8 cellular contexts compared by ENCODE assay signal in genomic region chr19:48724796-48725753, GRCh38. TPM values are rescaled to one million over a fixed set of nuclear protein-coding genes. Genes with fewer than 3 reads are reported as not detected.
A peak's percentile ranks its signal among the peaks of the same experiment; 100 is the strongest.
DNase-seq lines count a peak whose midpoint lies in the region; ATAC-seq, FAIRE-seq and TF ChIP-seq lines count a peak whose summit lies in the region.

No MANE protein-coding gene starts in this region.

- no peak for TF ChIP-seq CTCF in osteocyte (IDR thresholded peaks at IDR 0.05)

- H3K9me3 Mint-ChIP-seq in activated T-helper 17 cell treated with anti-CD3 and anti-CD28 coated beads, Interleukin-2, amount 50 U/mL, for 72 hours, result peaks cover 13% of the 10 kb centered on the region
- H3K9me3 Mint-ChIP-seq in osteocyte (ENCODE audit: unreplicated experiment), result peaks cover 7% of the 10 kb centered on the region

- ATAC-seq in activated T-helper 17 cell treated with anti-CD3 and anti-CD28 coated beads, Interleukin-2, amount 50 U/mL, for 72 hours (replicated peaks), result no peak

- no peaks in the 10 kb centered on the region for H3K36me3 Mint-ChIP-seq in activated T-helper 17 cell treated with anti-CD3 and anti-CD28 coated beads, Interleukin-2, amount 50 U/mL, for 72 hours (ENCODE audit: low read depth)
- H3K36me3 Mint-ChIP-seq in osteocyte (ENCODE audit: unreplicated experiment), result no peaks in the 10 kb centered on the region

- H3K27ac Mint-ChIP-seq in activated T-helper 17 cell treated with anti-CD3 and anti-CD28 coated beads, Interleukin-2, amount 50 U/mL, for 72 hours, result peak overlapping the region; percentile 88
- peak overlapping the region; percentile 98 for H3K27ac Mint-ChIP-seq in osteocyte (ENCODE audit: unreplicated experiment)

- peak; percentile 86 for DNase-seq in A172 (ENCODE audit: low spot score)
- DNase-seq in GM04503 (ENCODE audit: low read depth), result peak; percentile 53
- DNase-seq in NCI-H526 (lab: John Stamatoyannopoulos, UW), result peak; percentile 33 to 54
- DNase-seq in frontal cortex (ENCODE audit: low spot score in 2 of 2), result peak; percentile 71 to 75
- DNase-seq in osteocyte (ENCODE audit: extremely low spot score, unreplicated experiment), result no peak
- DNase-seq in 8988T, result no peak
- DNase-seq in DMS79 treated with DMSO at 0.1 percent for 48 hours (lab: John Stamatoyannopoulos, UW), result no peak

- no peaks in the 10 kb centered on the region for H3K27me3 Mint-ChIP-seq in activated T-helper 17 cell treated with anti-CD3 and anti-CD28 coated beads, Interleukin-2, amount 50 U/mL, for 72 hours
- no peaks in the 10 kb centered on the region for H3K27me3 Mint-ChIP-seq in osteocyte (ENCODE audit: unreplicated experiment)

- peaks cover 26% of the 10 kb centered on the region for H3K4me1 Mint-ChIP-seq in activated T-helper 17 cell treated with anti-CD3 and anti-CD28 coated beads, Interleukin-2, amount 50 U/mL, for 72 hours
- peaks cover 21% of the 10 kb centered on the region for H3K4me1 Mint-ChIP-seq in osteocyte (ENCODE audit: unreplicated experiment)

- H3K4me3 Mint-ChIP-seq in activated T-helper 17 cell treated with anti-CD3 and anti-CD28 coated beads, Interleukin-2, amount 50 U/mL, for 72 hours, result peak overlapping the region; percentile 57
- H3K4me3 Mint-ChIP-seq in osteocyte (ENCODE audit: unreplicated experiment), result no peak overlapping the region

- no peak for FAIRE-seq in frontal cortex (lab: Jason Lieb, UNC)

RNA-seq across cellular contexts. Expression of gene MAMSTR, which starts 5.5 kb away (rescaled TPM):
- 0.93 and 1.1 TPM in 2 replicates for total RNA-seq in A172 (2014; rRNA removed; shearing (Covaris generic))
- 1 to 10 TPM; 1.1 to 1.7 TPM for total RNA-seq in activated T-helper 17 cell treated with anti-CD3 and anti-CD28 coated beads, Interleukin-2, amount 50 U/mL, for 72 hours
- 0.41 TPM for total RNA-seq in frontal cortex
- 1.3 and 1.8 TPM in 2 replicates for total RNA-seq in osteocyte

RNA-seq across cellular contexts. Expression of gene RASIP1, which starts 15.3 kb away (rescaled TPM):
- 0.07 and 0.12 TPM in 2 replicates for total RNA-seq in A172 (2014; rRNA removed; shearing (Covaris generic))
- under 1 TPM; 0.19 to 0.67 TPM for total RNA-seq in activated T-helper 17 cell treated with anti-CD3 and anti-CD28 coated beads, Interleukin-2, amount 50 U/mL, for 72 hours
- total RNA-seq in frontal cortex (2.9 TPM), osteocyte (0.43 and 0.57 TPM in 2 replicates)

RNA-seq across cellular contexts. Expression of gene IZUMO1, which starts 21.6 kb away (rescaled TPM):
- not detected in 2 replicates for total RNA-seq in A172 (2014; rRNA removed; shearing (Covaris generic))
- total RNA-seq in activated T-helper 17 cell treated with anti-CD3 and anti-CD28 coated beads, Interleukin-2, amount 50 U/mL, for 72 hours, result not detected
- total RNA-seq in frontal cortex (not detected), osteocyte (not detected in 2 replicates)

RNA-seq across cellular contexts. Expression of gene FUT1, which starts 27.4 kb away (rescaled TPM):
- 0.81 and 0.98 TPM in 2 replicates for total RNA-seq in A172 (2014; rRNA removed; shearing (Covaris generic))
- under 1 TPM; 0.30 to 0.40 TPM for total RNA-seq in activated T-helper 17 cell treated with anti-CD3 and anti-CD28 coated beads, Interleukin-2, amount 50 U/mL, for 72 hours
- total RNA-seq in frontal cortex (0.82 TPM), osteocyte (0.11 TPM in 1 of 2 replicates, not detected in the other)

RNA-seq across cellular contexts. Expression of gene FUT2, which starts 29.3 kb away (rescaled TPM):
- total RNA-seq in A172 (2014; rRNA removed; shearing (Covaris generic)), result not detected in 2 replicates
- total RNA-seq in activated T-helper 17 cell treated with anti-CD3 and anti-CD28 coated beads, Interleukin-2, amount 50 U/mL, for 72 hours, result not detected
- total RNA-seq in frontal cortex (under 0.01 TPM), osteocyte (not detected in 2 replicates)

Comparison
In these comparisons a context has a peak if more than half of its experiments do, and no peak if none do; other contexts are left out.
1. DNase-seq: peak in A172 (single experiment), GM04503 (single experiment), NCI-H526 (2 of 2) and frontal cortex (2 of 2); none in osteocyte (single experiment), 8988T (single experiment) and DMS79 treated with DMSO at 0.1 percent for 48 hours (single experiment).